Comparison of ENCODE assay signal across 10 cellular contexts in the genomic region with DNA sequence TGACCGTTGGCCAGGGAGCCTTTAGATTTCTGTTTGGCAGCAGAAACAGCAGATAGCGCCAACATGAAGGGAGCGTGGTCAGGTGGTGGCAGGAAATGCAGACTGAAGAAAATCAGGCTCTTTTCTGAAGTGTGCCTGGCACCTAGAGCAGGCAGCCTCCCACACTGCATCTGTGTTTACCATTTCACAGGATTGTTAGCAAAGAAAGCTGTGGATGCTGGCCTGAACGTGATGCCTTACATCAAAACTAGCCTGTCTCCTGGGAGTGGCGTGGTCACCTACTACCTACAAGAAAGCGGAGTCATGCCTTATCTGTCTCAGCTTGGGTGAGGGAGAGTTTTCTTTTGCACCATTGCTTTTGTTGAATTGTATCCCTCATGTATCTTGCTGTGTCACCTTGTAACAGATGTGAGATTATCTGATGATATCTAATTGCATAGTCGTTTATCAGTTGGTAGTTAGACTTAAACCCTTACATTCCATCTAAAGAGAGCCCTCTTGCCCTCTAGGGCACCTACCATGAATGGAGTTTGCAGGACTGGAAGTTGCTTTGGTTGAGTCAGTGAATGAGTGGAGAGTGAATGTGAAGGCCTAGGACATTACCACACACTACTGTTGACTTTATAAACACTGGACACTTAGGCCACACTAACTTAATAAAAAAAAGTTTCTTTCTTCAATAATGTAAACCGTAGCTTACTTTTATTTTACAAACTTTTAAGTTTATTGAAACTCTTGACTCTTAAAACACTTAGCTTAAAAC. TPM values are rescaled to one million over a fixed set of nuclear protein-coding genes. Genes with fewer than 3 reads are reported as not detected.
DNase-seq lines count a peak whose midpoint lies in the region; FAIRE-seq and TF ChIP-seq lines count a peak whose summit lies in the region.
"Had no signal": no experiment of that assay in that cellular context is flagged by ENCODE, and none has a peak within 500 bp of the region (broad histone marks: within the 10 kb centered on the region; RNA-seq: fewer than 3 reads in every experiment).

No MANE protein-coding gene starts in this region.

- no peaks in the 10 kb centered on the region for H3K27me3 ChIP-seq in subcutaneous abdominal adipose tissue (ENCODE audit: control insufficient read depth in 5 of 5, insufficient read depth in 4 of 5, low read length in 5 of 5)

- H3K27ac ChIP-seq in kidney (ENCODE audit: low read depth in 2 of 2, low read length in 2 of 2) (peak overlapping the region; percentile 39 to 79), subcutaneous abdominal adipose tissue (ENCODE audit: low read depth, low read length) (peak overlapping the region; percentile 92)
- H3K27ac ChIP-seq: prostate gland had no signal

- H3K4me1 Mint-ChIP-seq in activated naive CD4-positive, alpha-beta T cell treated with anti-CD3 and anti-CD28 coated beads, Interleukin-2, amount 10 ng/mL, durations not matched to agents 7 days and 5 days, result peaks cover 5% of the 10 kb centered on the region

- peaks cover 27 to 64% of the 10 kb centered on the region in 2 donors for H3K36me3 ChIP-seq in kidney (ENCODE audit: control insufficient read depth in 1 of 2, insufficient read depth in 2 of 2, low read length in 2 of 2)
- H3K36me3 ChIP-seq in subcutaneous abdominal adipose tissue (ENCODE audit: control insufficient read depth in 5 of 5, insufficient read depth in 5 of 5, low read length in 5 of 5), result peaks cover 51 to 87% (median 66%) of the 10 kb centered on the region in 5 donors
- H3K36me3 ChIP-seq: prostate gland had no signal

- no peak overlapping the region for H3K27ac Mint-ChIP-seq in activated naive CD4-positive, alpha-beta T cell treated with anti-CD3 and anti-CD28 coated beads, Interleukin-2, amount 10 ng/mL, durations not matched to agents 7 days and 5 days

- H3K9ac ChIP-seq in kidney (ENCODE audit: low read length in 2 of 2), result no peak overlapping the region
- peak overlapping the region in 2 of 5 donors; percentile 41 to 48 for H3K9ac ChIP-seq in subcutaneous abdominal adipose tissue (ENCODE audit: low read length in 5 of 5)

- H3K4me1 ChIP-seq in kidney (ENCODE audit: control insufficient read depth in 1 of 2, insufficient read depth in 1 of 2, low read depth in 1 of 2, low read length in 2 of 2) (peaks cover 5 to 6% of the 10 kb centered on the region in 2 donors), subcutaneous abdominal adipose tissue (ENCODE audit: control insufficient read depth in 5 of 5, insufficient read depth in 5 of 5, low read length in 5 of 5) (peaks cover 0 to 36% (median 25%) of the 10 kb centered on the region in 5 donors)
- H3K4me1 ChIP-seq: prostate gland had no signal

- H3K36me3 Mint-ChIP-seq in activated naive CD4-positive, alpha-beta T cell treated with anti-CD3 and anti-CD28 coated beads, Interleukin-2, amount 10 ng/mL, durations not matched to agents 7 days and 5 days, result peaks cover 8% of the 10 kb centered on the region

- no peak for FAIRE-seq in kidney (lab: Jason Lieb, UNC)

- intact Hi-C loops in kidney (cut with DNase I), result no loop called here

- peak; percentile 24 for DNase-seq in activated naive CD4-positive, alpha-beta T cell treated with anti-CD3 and anti-CD28 coated beads, Interleukin-2, amount 10 ng/mL, durations not matched to agents 7 days and 5 days
- no peak for DNase-seq in activated naive CD4-positive, alpha-beta T cell (lab: John Stamatoyannopoulos, UW)
- peak; percentile 79 for DNase-seq in amniotic epithelial cell (ENCODE audit: low read depth)
- DNase-seq in kidney, result no peak
- no peak for DNase-seq in NCI-H2029 (lab: John Stamatoyannopoulos, UW)
- DNase-seq in NCI-H748 (lab: John Stamatoyannopoulos, UW; ENCODE audit: unreplicated experiment), result no peak
- DNase-seq in globus pallidus (ENCODE audit: low spot score), result no peak
- DNase-seq: T-cell had no signal

- H3K27me3 Mint-ChIP-seq in activated naive CD4-positive, alpha-beta T cell treated with anti-CD3 and anti-CD28 coated beads, Interleukin-2, amount 10 ng/mL, durations not matched to agents 7 days and 5 days, result no peaks in the 10 kb centered on the region
- H3K27me3 Mint-ChIP-seq: T-cell had no signal

- H3K9me3 ChIP-seq in kidney (ENCODE audit: control insufficient read depth in 1 of 2, low read length in 2 of 2) (no peaks in the 10 kb centered on the region), subcutaneous abdominal adipose tissue (ENCODE audit: control insufficient read depth in 5 of 5, low read length in 5 of 5) (no peaks in the 10 kb centered on the region)
- H3K9me3 ChIP-seq: prostate gland had no signal

- H3K4me3 ChIP-seq in kidney (ENCODE audit: low read length in 2 of 2) (no peak overlapping the region), subcutaneous abdominal adipose tissue (ENCODE audit: low read depth in 1 of 5, low read length in 5 of 5) (no peak overlapping the region)
- H3K4me3 ChIP-seq: prostate gland had no signal

- no peak overlapping the region for H3K4me3 Mint-ChIP-seq in activated naive CD4-positive, alpha-beta T cell treated with anti-CD3 and anti-CD28 coated beads, Interleukin-2, amount 10 ng/mL, durations not matched to agents 7 days and 5 days
- H3K4me3 Mint-ChIP-seq: T-cell had no signal

- CTCF ChIA-PET in activated naive CD4-positive, alpha-beta T cell treated with anti-CD3 and anti-CD28 coated beads, Interleukin-2, amount 10 ng/mL, durations not matched to agents 7 days and 5 days (lab: Charles Lee), result interaction anchor here (0.7 to 2.4 kb wide), 3 partner anchors 17 to 145 kb away, joined by 3 to 13 read pairs (median 3); no protein-coding TSS in a partner anchor

- TF ChIP-seq CTCF in kidney (IDR thresholded peaks at IDR 0.05; ENCODE audit: borderline replicate concordance, extremely low read depth, insufficient read depth), result no peak

- H3K9me3 Mint-ChIP-seq in activated naive CD4-positive, alpha-beta T cell treated with anti-CD3 and anti-CD28 coated beads, Interleukin-2, amount 10 ng/mL, durations not matched to agents 7 days and 5 days, result no peaks in the 10 kb centered on the region
- H3K9me3 Mint-ChIP-seq: T-cell had no signal

RNA-seq across cellular contexts. Expression of a gene that starts 42.8 kb away (rescaled TPM):
- 36.8 TPM for total RNA-seq in kidney
- 70.5 TPM for polyA plus RNA-seq in kidney (ENCODE audit: insufficient read depth, low read depth, low replicate concordance)

Comparison
In these comparisons a context has a peak if more than half of its experiments do, and no peak if none do; other contexts are left out.
1. DNase-seq: peak in activated naive CD4-positive, alpha-beta T cell treated with anti-CD3 and anti-CD28 coated beads, Interleukin-2, amount 10 ng/mL, durations not matched to agents 7 days and 5 days (single experiment) and amniotic epithelial cell (single experiment); none in activated naive CD4-positive, alpha-beta T cell (0 of 4), kidney (single experiment), NCI-H2029 (single experiment), NCI-H748 (single experiment) and globus pallidus (single experiment).